In genomic region chr19:51607920-51608562, GRCh38 we compare ENCODE assay signal across 8 cellular contexts. TPM values are rescaled to one million over a fixed set of nuclear protein-coding genes. Genes with fewer than 3 reads are reported as not detected.
A peak's percentile ranks its signal among the peaks of the same experiment; 100 is the strongest.
DNase-seq lines count a peak whose midpoint lies in the region; ATAC-seq and TF ChIP-seq lines count a peak whose summit lies in the region.

No MANE protein-coding gene starts in this region.

- H3K27ac ChIP-seq in SJCRH30 (no peak overlapping the region), right cardiac atrium (ENCODE audit: low read length) (no peak overlapping the region), gastrocnemius medialis (no peak overlapping the region)

- no peaks in the 10 kb centered on the region for H3K4me1 ChIP-seq in SJCRH30
- H3K4me1 ChIP-seq in right cardiac atrium (ENCODE audit: control insufficient read depth, insufficient read depth, low read length) = no peaks in the 10 kb centered on the region
- no peaks in the 10 kb centered on the region for H3K4me1 ChIP-seq in gastrocnemius medialis

- H3K9me3 ChIP-seq in SJCRH30 (replicated peaks) = no peaks in the 10 kb centered on the region
- H3K9me3 ChIP-seq in right cardiac atrium (ENCODE audit: control insufficient read depth, low read length) = peaks cover 5% of the 10 kb centered on the region
- no peaks in the 10 kb centered on the region for H3K9me3 ChIP-seq in gastrocnemius medialis

- H3K9me3 Mint-ChIP-seq in activated naive CD8-positive, alpha-beta T cell treated with anti-CD3 and anti-CD28 coated beads, Interleukin-2, amount 10 ng/mL, durations not matched to agents 7 days and 5 days = peaks cover 7% of the 10 kb centered on the region

- no peak for ATAC-seq in activated naive CD8-positive, alpha-beta T cell treated with anti-CD3 and anti-CD28 coated beads, Interleukin-2, amount 10 ng/mL, durations not matched to agents 7 days and 5 days (ENCODE audit: low read depth)
- ATAC-seq in right cardiac atrium = peak; percentile 36 to 57
- no peak for ATAC-seq in gastrocnemius medialis
- ATAC-seq in HG02938 (IDR thresholded peaks at IDR 0.05; ENCODE audit: unreplicated experiment) = no peak
- ATAC-seq in GM19463 (IDR thresholded peaks at IDR 0.05; ENCODE audit: unreplicated experiment) = no peak

- TF ChIP-seq CTCF in gastrocnemius medialis (IDR thresholded peaks at IDR 0.05 in 4 of 5, conservative IDR thresholded peaks at IDR 0.05 in 1 of 5) = no peak

- no peaks in the 10 kb centered on the region for H3K27me3 ChIP-seq in SJCRH30
- H3K27me3 ChIP-seq in right cardiac atrium (ENCODE audit: control insufficient read depth, insufficient read depth) = no peaks in the 10 kb centered on the region
- H3K27me3 ChIP-seq in gastrocnemius medialis = peaks cover 0 to 6% (median 6%) of the 10 kb centered on the region in 3 donors

- peaks cover 12% of the 10 kb centered on the region for H3K4me1 Mint-ChIP-seq in activated naive CD8-positive, alpha-beta T cell treated with anti-CD3 and anti-CD28 coated beads, Interleukin-2, amount 10 ng/mL, durations not matched to agents 7 days and 5 days

- DNase-seq in SKM-1 treated with dmso at 0.1 percent for 144 hours (lab: John Stamatoyannopoulos, UW; ENCODE audit: unreplicated experiment) (peak; percentile 31), SKM-1 (lab: John Stamatoyannopoulos, UW; ENCODE audit: unreplicated experiment) (no peak), SJCRH30 (peak; percentile 83 to 86), right cardiac atrium (peak; percentile 74 to 92 (median 88)), gastrocnemius medialis (peak; percentile 8 to 33)
- peak; percentile 76 for DNase-seq in activated naive CD8-positive, alpha-beta T cell treated with anti-CD3 and anti-CD28 coated beads, Interleukin-2, amount 10 ng/mL, durations not matched to agents 7 days and 5 days

- H3K4me3 ChIP-seq in SJCRH30 = no peak overlapping the region
- H3K4me3 ChIP-seq in right cardiac atrium (ENCODE audit: low read length) = no peak overlapping the region
- H3K4me3 ChIP-seq in gastrocnemius medialis = no peak overlapping the region

- H3K36me3 ChIP-seq in SJCRH30 (no peaks in the 10 kb centered on the region), gastrocnemius medialis (no peaks in the 10 kb centered on the region)

- in situ Hi-C loops in gastrocnemius medialis (cut with MboI; ENCODE audit: low sequenced_read_pairs in 4 of 4) = loop anchor here in 1 of 4 donors (10.0 kb wide), 2 partner anchors 57 to 503 kb away; partner anchors contain the start of gene CTU1

- H3K27me3 Mint-ChIP-seq in activated naive CD8-positive, alpha-beta T cell treated with anti-CD3 and anti-CD28 coated beads, Interleukin-2, amount 10 ng/mL, durations not matched to agents 7 days and 5 days = peaks cover 9% of the 10 kb centered on the region

- H3K36me3 Mint-ChIP-seq in activated naive CD8-positive, alpha-beta T cell treated with anti-CD3 and anti-CD28 coated beads, Interleukin-2, amount 10 ng/mL, durations not matched to agents 7 days and 5 days = no peaks in the 10 kb centered on the region

- intact Hi-C loops in right cardiac atrium (cut with DNase I) = no loop called here
- intact Hi-C loops in gastrocnemius medialis (cut with DNase I; ENCODE audit: low total_unique reads) = no loop called here

- H3K4me3 Mint-ChIP-seq in activated naive CD8-positive, alpha-beta T cell treated with anti-CD3 and anti-CD28 coated beads, Interleukin-2, amount 10 ng/mL, durations not matched to agents 7 days and 5 days = no peak overlapping the region

- no peak overlapping the region for H3K27ac Mint-ChIP-seq in activated naive CD8-positive, alpha-beta T cell treated with anti-CD3 and anti-CD28 coated beads, Interleukin-2, amount 10 ng/mL, durations not matched to agents 7 days and 5 days

- TF ChIP-seq POLR2A in gastrocnemius medialis (IDR thresholded peaks at IDR 0.05) = no peak

- POLR2A ChIA-PET in activated naive CD8-positive, alpha-beta T cell treated with anti-CD3 and anti-CD28 coated beads, Interleukin-2, amount 10 ng/mL, durations not matched to agents 7 days and 5 days (lab: Charles Lee) = no interaction called here

- 19% methylated on average over 13 of the region's 13 CpGs for WGBS in right cardiac atrium

RNA-seq across cellular contexts. Expression of gene SIGLEC5, which starts 22.2 kb away (rescaled TPM):
- not detected in 2 replicates for total RNA-seq in SJCRH30 (2014; rRNA removed; shearing (Covaris generic))
- not detected for total RNA-seq in activated naive CD8-positive, alpha-beta T cell treated with anti-CD3 and anti-CD28 coated beads, Interleukin-2, amount 10 ng/mL, durations not matched to agents 7 days and 5 days
- total RNA-seq in right cardiac atrium = 1 to 10 TPM in 1 of 4 donors, under 1 TPM in 2, not detected in 1; 0.20 to 1.2 (median 0.88) TPM
- polyA plus RNA-seq in right cardiac atrium = not detected
- 1 to 10 TPM in 1 of 4 donors, under 1 TPM in 1, not detected in 2; 0.18 to 1.0 TPM for total RNA-seq in gastrocnemius medialis

RNA-seq across cellular contexts. Expression of gene ZNF175, which starts 37.0 kb away (rescaled TPM):
- total RNA-seq in SJCRH30 (2014; rRNA removed; shearing (Covaris generic)) = 4.4 and 4.7 TPM in 2 replicates
- total RNA-seq in activated naive CD8-positive, alpha-beta T cell treated with anti-CD3 and anti-CD28 coated beads, Interleukin-2, amount 10 ng/mL, durations not matched to agents 7 days and 5 days = 10 to 100 TPM in 1 of 2 experiments, 1 to 10 TPM in 1; 9.5 to 15.6 TPM
- total RNA-seq in right cardiac atrium (10 to 100 TPM in 2 of 4 donors, 1 to 10 TPM in 2; 8.7 to 12.4 (median 10.1) TPM), gastrocnemius medialis (1 to 10 TPM; 2.1 to 5.0 (median 2.6) TPM)
- polyA plus RNA-seq in right cardiac atrium = 3.3 TPM

RNA-seq across cellular contexts. Expression of gene SIGLEC14, which starts 38.6 kb away (rescaled TPM):
- total RNA-seq in SJCRH30 (2014; rRNA removed; shearing (Covaris generic)) = not detected in 2 replicates
- total RNA-seq in activated naive CD8-positive, alpha-beta T cell treated with anti-CD3 and anti-CD28 coated beads, Interleukin-2, amount 10 ng/mL, durations not matched to agents 7 days and 5 days = under 1 TPM; 0.33 to 0.57 TPM
- total RNA-seq in right cardiac atrium = 1 to 10 TPM; 1.7 to 5.5 (median 3.8) TPM
- 0.75 TPM for polyA plus RNA-seq in right cardiac atrium
- 1 to 10 TPM in 1 of 4 donors, under 1 TPM in 2, not detected in 1; 0.83 to 2.2 (median 0.98) TPM for total RNA-seq in gastrocnemius medialis

Comparison
In these comparisons a context has a peak if more than half of its experiments do, and no peak if none do; other contexts are left out.
1. ATAC-seq: peak in right cardiac atrium (2 of 2); none in activated naive CD8-positive, alpha-beta T cell treated with anti-CD3 and anti-CD28 coated beads, Interleukin-2, amount 10 ng/mL, durations not matched to agents 7 days and 5 days (single experiment), gastrocnemius medialis (0 of 2), HG02938 (single experiment) and GM19463 (single experiment).